In the genomic region with DNA sequence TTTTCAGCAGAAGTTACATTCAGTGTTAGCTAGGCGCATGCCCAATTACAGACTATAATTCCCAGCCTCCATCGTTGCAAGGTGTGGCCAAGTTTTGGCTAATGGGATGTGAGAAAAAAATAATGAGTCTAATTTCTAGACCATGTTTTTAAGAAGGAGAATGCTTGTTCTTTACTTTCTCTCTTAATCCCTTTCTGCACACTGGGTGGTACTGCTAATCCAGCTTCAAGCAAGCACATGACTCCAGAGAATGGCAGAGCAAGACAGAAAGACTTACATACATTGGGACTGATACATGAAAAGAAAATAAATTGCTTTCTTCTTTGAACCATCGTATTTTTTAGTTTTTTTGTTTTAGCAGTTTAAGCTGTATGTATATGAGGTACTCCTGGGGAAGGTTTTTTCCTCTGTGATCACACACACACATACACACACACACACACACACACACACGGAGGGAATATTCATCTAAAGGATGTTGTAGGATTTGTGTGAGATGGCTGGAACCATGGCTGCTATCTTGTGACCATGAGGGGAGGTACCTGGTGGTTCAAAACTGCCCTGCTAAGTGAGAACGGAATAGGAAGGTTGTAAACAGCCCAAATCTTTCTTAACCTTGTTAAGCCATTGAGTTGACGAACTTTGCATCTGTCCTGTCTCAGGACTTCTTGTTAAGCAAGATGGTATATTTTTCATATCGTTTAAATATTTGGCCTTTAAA, we compare ENCODE assay signal across 25 cellular contexts.
"Had no signal": no experiment of that assay in that cellular context is flagged by ENCODE, and none has a peak within 500 bp of the region (broad histone marks: within the 10 kb centered on the region; RNA-seq: fewer than 3 reads in every experiment).

No MANE protein-coding gene starts in this region.

- DNase-seq: activated CD4-positive, alpha-beta memory T cell treated with anti-CD3 and anti-CD28 coated beads, Interleukin-2, amount 10 ng/mL, durations not matched to agents 7 days and 5 days; activated CD4-positive, alpha-beta T cell treated with anti-CD3 and anti-CD28 coated beads for 36 hours; activated CD4-positive, alpha-beta T cell treated with anti-CD3 and anti-CD28 coated beads, Interleukin-2, amount 50 U/mL, for 1 hour; activated naive CD4-positive, alpha-beta T cell treated with anti-CD3 and anti-CD28 coated beads, Interleukin-2, amount 50 U/mL, for 16 hours; activated naive CD8-positive, alpha-beta T cell treated with anti-CD3 and anti-CD28 coated beads, Interleukin-2, amount 10 ng/mL, durations not matched to agents 7 days and 5 days; activated T-cell treated with anti-CD3 and anti-CD28 coated beads, Interleukin-2, amount 50 U/mL, for 72 hours; aorta; caudate nucleus; colonic mucosa; Kasumi-1; NCI-H1105 treated with DMSO at 0.1 percent for 48 hours; NCI-H187 treated with DMSO at 0.1 percent for 48 hours; NCI-H2081 treated with DMSO at 0.1 percent for 48 hours; NCI-H526; NCI-H774; NK-92 treated with Interleukin-12 subunit alpha and Interleukin-12 subunit beta, amount 100 ng/mL, for 24 hours; OCI-M1; Peyer's patch; Right ventricle myocardium superior; SW 1271 had no signal

- H3K4me1 ChIP-seq: breast epithelium, colonic mucosa, Peyer's patch had no signal

- H3K27me3 ChIP-seq: breast epithelium, colonic mucosa, Peyer's patch, SJCRH30 had no signal

- H3K36me3 ChIP-seq: breast epithelium, colonic mucosa, Peyer's patch, SJCRH30 had no signal

- ATAC-seq: SK-N-SH treated with all-trans-retinoic acid at 6 μM for 48 hours had no signal

- FAIRE-seq: TTC549 had no signal

- H3K9me3 Mint-ChIP-seq: activated CD4-positive, alpha-beta memory T cell treated with anti-CD3 and anti-CD28 coated beads, Interleukin-2, amount 10 ng/mL, durations not matched to agents 7 days and 5 days; activated naive CD8-positive, alpha-beta T cell treated with anti-CD3 and anti-CD28 coated beads, Interleukin-2, amount 10 ng/mL, durations not matched to agents 7 days and 5 days; activated T-cell treated with anti-CD3 and anti-CD28 coated beads, Interleukin-2, amount 50 U/mL, for 72 hours had no signal

- H3K4me3 ChIP-seq: breast epithelium, colonic mucosa, Peyer's patch, SJCRH30 had no signal

- H3K4me3 Mint-ChIP-seq: activated CD4-positive, alpha-beta memory T cell treated with anti-CD3 and anti-CD28 coated beads, Interleukin-2, amount 10 ng/mL, durations not matched to agents 7 days and 5 days; activated CD4-positive, alpha-beta T cell treated with anti-CD3 and anti-CD28 coated beads for 36 hours; activated naive CD8-positive, alpha-beta T cell treated with anti-CD3 and anti-CD28 coated beads, Interleukin-2, amount 10 ng/mL, durations not matched to agents 7 days and 5 days; activated T-cell treated with anti-CD3 and anti-CD28 coated beads, Interleukin-2, amount 50 U/mL, for 72 hours had no signal

- H3K27me3 Mint-ChIP-seq: activated CD4-positive, alpha-beta T cell treated with anti-CD3 and anti-CD28 coated beads for 36 hours had no signal

- H3K27ac Mint-ChIP-seq: activated CD4-positive, alpha-beta memory T cell treated with anti-CD3 and anti-CD28 coated beads, Interleukin-2, amount 10 ng/mL, durations not matched to agents 7 days and 5 days; activated CD4-positive, alpha-beta T cell treated with anti-CD3 and anti-CD28 coated beads for 36 hours; activated naive CD8-positive, alpha-beta T cell treated with anti-CD3 and anti-CD28 coated beads, Interleukin-2, amount 10 ng/mL, durations not matched to agents 7 days and 5 days; activated T-cell treated with anti-CD3 and anti-CD28 coated beads, Interleukin-2, amount 50 U/mL, for 72 hours had no signal

- H3K36me3 Mint-ChIP-seq: activated naive CD8-positive, alpha-beta T cell treated with anti-CD3 and anti-CD28 coated beads, Interleukin-2, amount 10 ng/mL, durations not matched to agents 7 days and 5 days had no signal

- H3K27ac ChIP-seq: breast epithelium, colonic mucosa, Peyer's patch, RWPE1, SJCRH30 had no signal

- H3K9me3 ChIP-seq: breast epithelium, colonic mucosa, Peyer's patch, SJCRH30 had no signal
